10 cellular contexts compared by ENCODE assay signal in genomic region chr2:209577376-209578357, GRCh38.
DNase-seq lines count a peak whose midpoint lies in the region; TF ChIP-seq lines count a peak whose summit lies in the region.
"Had no signal": no experiment of that assay in that cellular context is flagged by ENCODE, and none has a peak within 500 bp of the region (broad histone marks: within the 10 kb centered on the region; RNA-seq: fewer than 3 reads in every experiment).

No MANE protein-coding gene starts in this region.

- H2BK120ac ChIP-seq in mesenchymal stem cell (ENCODE audit: low read depth, low read length): no peak overlapping the region

- no peak overlapping the region for H3K4me2 ChIP-seq in Loucy (ENCODE audit: low read depth, low read length, poor library complexity, severe bottlenecking)
- H3K4me2 ChIP-seq in mesenchymal stem cell (ENCODE audit: low read length, poor library complexity, severe bottlenecking): no peak overlapping the region

- no peak for TF ChIP-seq POLR2A in adrenal gland (IDR thresholded peaks at IDR 0.05)

- no peaks in the 10 kb centered on the region for H3F3A ChIP-seq in Loucy (ENCODE audit: low read depth)

- H3K9me2 ChIP-seq in Loucy (replicated peaks; ENCODE audit: low read depth, low read length): no peaks in the 10 kb centered on the region

- DNase-seq in EL (peak; percentile 19), adrenal gland (no peak), mesenchymal stem cell (peak; percentile 7), GM19238 (ENCODE audit: insufficient read length, low spot score) (no peak), OCI-M2 (lab: John Stamatoyannopoulos, UW; ENCODE audit: unreplicated experiment) (no peak), SKM-1 (lab: John Stamatoyannopoulos, UW; ENCODE audit: unreplicated experiment) (no peak)
- no peak for DNase-seq in activated CD4-positive, alpha-beta T cell treated with anti-CD3 and anti-CD28 coated beads, Interleukin-2, amount 50 U/mL, for 4 hours
- DNase-seq: activated CD4-positive, alpha-beta T cell treated with anti-CD3 and anti-CD28 coated beads for 48 hours; left cardiac atrium had no signal

- H3K4me3 ChIP-seq in Loucy (ENCODE audit: low read length, poor library complexity, severe bottlenecking) (no peak overlapping the region), adrenal gland (no peak overlapping the region), mesenchymal stem cell (ENCODE audit: insufficient read depth in 1 of 2, low read depth in 1 of 2, low read length in 2 of 2) (no peak overlapping the region)

- H3K79me1 ChIP-seq in mesenchymal stem cell (replicated peaks; ENCODE audit: low read length, poor library complexity, severe bottlenecking): no peaks in the 10 kb centered on the region

- no peak overlapping the region for H3K14ac ChIP-seq in mesenchymal stem cell (ENCODE audit: low read length in 2 of 2)

- H2BK15ac ChIP-seq in mesenchymal stem cell (ENCODE audit: low read depth, poor library complexity, severe bottlenecking): no peak overlapping the region

- H3K27ac ChIP-seq in adrenal gland (no peak overlapping the region), mesenchymal stem cell (ENCODE audit: low read length, poor library complexity, severe bottlenecking) (no peak overlapping the region)

- H3K9me3 ChIP-seq in Loucy (ENCODE audit: insufficient read depth, low read depth, low read length) (no peaks in the 10 kb centered on the region), adrenal gland (replicated peaks in 1 of 3) (no peaks in the 10 kb centered on the region), mesenchymal stem cell (ENCODE audit: control insufficient read depth, low read length) (no peaks in the 10 kb centered on the region)

- H3K9ac ChIP-seq in Loucy (ENCODE audit: low read depth, low read length, poor library complexity, severe bottlenecking) (no peak overlapping the region), mesenchymal stem cell (ENCODE audit: low read length) (no peak overlapping the region)

- no peak overlapping the region for H2AK5ac ChIP-seq in mesenchymal stem cell (ENCODE audit: low read length, severe bottlenecking)

- intact Hi-C loops in adrenal gland (cut with DNase I): no loop called here

- no peak overlapping the region for H3K4ac ChIP-seq in mesenchymal stem cell (ENCODE audit: low read depth in 1 of 2, low read length in 2 of 2)

- no peaks in the 10 kb centered on the region for H3K36me3 ChIP-seq in Loucy (ENCODE audit: insufficient read depth, low read length)
- no peaks in the 10 kb centered on the region for H3K36me3 ChIP-seq in adrenal gland (replicated peaks in 1 of 2)
- H3K36me3 ChIP-seq in mesenchymal stem cell (ENCODE audit: control insufficient read depth in 1 of 2, insufficient read depth in 2 of 2, low read depth in 1 of 2, low read length in 2 of 2): no peaks in the 10 kb centered on the region

- H2AFZ ChIP-seq in Loucy (ENCODE audit: low read length): no peak overlapping the region
- H2AFZ ChIP-seq in mesenchymal stem cell (ENCODE audit: low read depth, low read length): no peak overlapping the region

- H4K20me1 ChIP-seq in Loucy (ENCODE audit: insufficient read depth, low read length, poor library complexity, severe bottlenecking): no peaks in the 10 kb centered on the region

- H3K79me2 ChIP-seq in Loucy (ENCODE audit: insufficient read depth, low read length): no peaks in the 10 kb centered on the region

- no peaks in the 10 kb centered on the region for H3K27me3 ChIP-seq in Loucy (ENCODE audit: insufficient read depth, low read length, poor library complexity, severe bottlenecking)
- no peaks in the 10 kb centered on the region for H3K27me3 ChIP-seq in adrenal gland
- no peaks in the 10 kb centered on the region for H3K27me3 ChIP-seq in mesenchymal stem cell (ENCODE audit: control insufficient read depth in 1 of 2, insufficient read depth in 1 of 2, low read length in 2 of 2)

- H3K23ac ChIP-seq in mesenchymal stem cell (ENCODE audit: low read length in 2 of 2): no peak overlapping the region

- no peak overlapping the region for H4K8ac ChIP-seq in mesenchymal stem cell (ENCODE audit: low read length)

- peak; percentile 61 for TF ChIP-seq CTCF in Loucy (conservative IDR thresholded peaks at IDR 0.05; ENCODE audit: low read length)
- TF ChIP-seq CTCF in adrenal gland (IDR thresholded peaks at IDR 0.05): peak in 4 of 6 experiments; percentile 21 to 48 (median 35)

- no peak overlapping the region for H2BK5ac ChIP-seq in mesenchymal stem cell (ENCODE audit: low read depth, low read length, poor library complexity, severe bottlenecking)

- H3K4me1 ChIP-seq in Loucy (ENCODE audit: insufficient read depth, low read length, poor library complexity, severe bottlenecking) (no peaks in the 10 kb centered on the region), adrenal gland (replicated peaks in 1 of 2) (no peaks in the 10 kb centered on the region), mesenchymal stem cell (ENCODE audit: control insufficient read depth, insufficient read depth, low read depth, low read length) (peaks cover 2% of the 10 kb centered on the region)

- H2BK12ac ChIP-seq in mesenchymal stem cell (ENCODE audit: low read length in 2 of 2): no peak overlapping the region

- WGBS in adrenal gland, 4 donors: 64 to 68% (median 65%) methylated on average over 4 of the region's 4 CpGs
- 76% methylated on average over 3 of the region's 4 CpGs for WGBS in mesenchymal stem cell

- no peak overlapping the region for H4K91ac ChIP-seq in mesenchymal stem cell (ENCODE audit: low read length)

- no peak overlapping the region for H3K18ac ChIP-seq in mesenchymal stem cell (ENCODE audit: low read depth in 1 of 2, low read length in 2 of 2)

Comparison
In these comparisons a context has a peak if more than half of its experiments do, and no peak if none do; other contexts are left out.
1. DNase-seq: peak in EL (single experiment) and mesenchymal stem cell (single experiment); none in adrenal gland (0 of 7), activated CD4-positive, alpha-beta T cell treated with anti-CD3 and anti-CD28 coated beads, Interleukin-2, amount 50 U/mL, for 4 hours (0 of 2), GM19238 (single experiment), OCI-M2 (single experiment) and SKM-1 (single experiment).